ENCODE assay signal across 9 cellular contexts in genomic region chr19:55069137-55069858, GRCh38. TPM values are rescaled to one million over a fixed set of nuclear protein-coding genes. Genes with fewer than 3 reads are reported as not detected.
DNase-seq lines count a peak whose midpoint lies in the region; ATAC-seq lines count a peak whose summit lies in the region.
"Had no signal": no experiment of that assay in that cellular context is flagged by ENCODE, and none has a peak within 500 bp of the region (broad histone marks: within the 10 kb centered on the region; RNA-seq: fewer than 3 reads in every experiment).

No MANE protein-coding gene starts in this region.

- peak overlapping the region in 1 of 2 donors; percentile 25 for H3K27ac Mint-ChIP-seq in effector memory CD8-positive, alpha-beta T cell
- H3K27ac Mint-ChIP-seq in naive thymus-derived CD8-positive, alpha-beta T cell = peak overlapping the region in 2 of 10 donors; percentile 83 to 87

- ATAC-seq in effector memory CD8-positive, alpha-beta T cell (replicated peaks) = peak; percentile 50
- ATAC-seq in naive thymus-derived CD8-positive, alpha-beta T cell = peak; percentile 37 to 58
- ATAC-seq in GM19397 (IDR thresholded peaks at IDR 0.05; ENCODE audit: unreplicated experiment) (no peak), GM21737 (IDR thresholded peaks at IDR 0.05; ENCODE audit: unreplicated experiment) (no peak)

- no peaks in the 10 kb centered on the region for H3K9me3 Mint-ChIP-seq in effector memory CD8-positive, alpha-beta T cell
- peaks cover 0 to 20% (median 2%) of the 10 kb centered on the region in 9 donors for H3K9me3 Mint-ChIP-seq in naive thymus-derived CD8-positive, alpha-beta T cell

- H3K36me3 Mint-ChIP-seq in effector memory CD8-positive, alpha-beta T cell (ENCODE audit: insufficient read depth) = peaks cover 2% of the 10 kb centered on the region
- H3K36me3 Mint-ChIP-seq in naive thymus-derived CD8-positive, alpha-beta T cell = peaks cover 0 to 4% (median 2%) of the 10 kb centered on the region in 3 donors

- peaks cover 12 to 18% of the 10 kb centered on the region in 2 donors for H3K4me1 Mint-ChIP-seq in effector memory CD8-positive, alpha-beta T cell (ENCODE audit: low read depth in 2 of 2)
- H3K4me1 Mint-ChIP-seq in naive thymus-derived CD8-positive, alpha-beta T cell = peaks cover 8 to 17% (median 9%) of the 10 kb centered on the region in 4 donors

- POLR2A ChIA-PET in naive thymus-derived CD8-positive, alpha-beta T cell (lab: Charles Lee) = no interaction called here

- DNase-seq in NCI-H2107 treated with DMSO at 0.1 percent for 48 hours (lab: John Stamatoyannopoulos, UW; ENCODE audit: unreplicated experiment) (peak; percentile 14), NCI-H2107 (lab: John Stamatoyannopoulos, UW) (no peak), NCI-H2196 (lab: John Stamatoyannopoulos, UW; ENCODE audit: unreplicated experiment) (peak; percentile 40), NCI-H510A treated with DMSO at 0.1 percent for 48 hours (lab: John Stamatoyannopoulos, UW) (no peak)
- no peak for DNase-seq in effector memory CD8-positive, alpha-beta T cell
- no peak for DNase-seq in naive thymus-derived CD8-positive, alpha-beta T cell

- peak overlapping the region; percentile 26 to 47 for H3K4me3 Mint-ChIP-seq in effector memory CD8-positive, alpha-beta T cell
- peak overlapping the region; percentile 13 to 85 (median 65) for H3K4me3 Mint-ChIP-seq in naive thymus-derived CD8-positive, alpha-beta T cell

- H3K27me3 Mint-ChIP-seq in effector memory CD8-positive, alpha-beta T cell = peaks cover 73 to 85% of the 10 kb centered on the region in 2 donors
- peaks cover 45 to 86% (median 58%) of the 10 kb centered on the region in 5 donors for H3K27me3 Mint-ChIP-seq in naive thymus-derived CD8-positive, alpha-beta T cell

RNA-seq across cellular contexts. Expression of gene RDH13, which starts 6.3 kb away (rescaled TPM):
- total RNA-seq in naive thymus-derived CD8-positive, alpha-beta T cell = 10 to 100 TPM; 24.3 to 26.1 TPM
- polyA plus RNA-seq in naive thymus-derived CD8-positive, alpha-beta T cell = 10 to 100 TPM in 1 of 3 donors, 1 to 10 TPM in 2; 4.3 to 18.0 (median 5.3) TPM

RNA-seq across cellular contexts. Expression of gene EPS8L1, which starts 6.4 kb away (rescaled TPM):
- under 1 TPM in 1 of 2 experiments, not detected in 1; 0.39 TPM for total RNA-seq in naive thymus-derived CD8-positive, alpha-beta T cell
- polyA plus RNA-seq in naive thymus-derived CD8-positive, alpha-beta T cell = 1 to 10 TPM in 1 of 3 donors, under 1 TPM in 2; 0.81 to 2.1 (median 0.85) TPM

RNA-seq across cellular contexts. Expression of gene GP6, which starts 31.2 kb away (rescaled TPM):
- under 1 TPM; 0.31 to 0.69 TPM for total RNA-seq in naive thymus-derived CD8-positive, alpha-beta T cell
- polyA plus RNA-seq in naive thymus-derived CD8-positive, alpha-beta T cell = under 1 TPM in 1 of 3 donors, not detected in 2; 0.08 TPM
- polyA plus RNA-seq: BJ had no signal

RNA-seq across cellular contexts. Expression of gene PPP1R12C, which starts 48.1 kb away (rescaled TPM):
- total RNA-seq in naive thymus-derived CD8-positive, alpha-beta T cell = 100 to 1,000 TPM; 140 to 141 TPM
- polyA plus RNA-seq in naive thymus-derived CD8-positive, alpha-beta T cell = 1 to 10 TPM; 2.7 to 6.2 (median 3.9) TPM

Comparison
In these comparisons a context has a peak if more than half of its experiments do, and no peak if none do; other contexts are left out.
1. DNase-seq: peak in NCI-H2107 treated with DMSO at 0.1 percent for 48 hours (single experiment) and NCI-H2196 (single experiment); none in NCI-H2107 (single experiment), effector memory CD8-positive, alpha-beta T cell (0 of 3), naive thymus-derived CD8-positive, alpha-beta T cell (0 of 10) and NCI-H510A treated with DMSO at 0.1 percent for 48 hours (single experiment).
2. ATAC-seq: peak in effector memory CD8-positive, alpha-beta T cell (single experiment) and naive thymus-derived CD8-positive, alpha-beta T cell (2 of 2); none in GM19397 (single experiment) and GM21737 (single experiment).